ENCODE assay signal across 8 cellular contexts in genomic region chr7:65872776-65873581, GRCh38. TPM values are rescaled to one million over a fixed set of nuclear protein-coding genes. Genes with fewer than 3 reads are reported as not detected.
A peak's percentile ranks its signal among the peaks of the same experiment; 100 is the strongest.
DNase-seq lines count a peak whose midpoint lies in the region; ATAC-seq and TF ChIP-seq lines count a peak whose summit lies in the region.

TSS of gene VKORC1L1 (plus strand) at chr7:65873074. CDS start at chr7:65873372, 298 bp downstream.

- TF ChIP-seq CTCF in left ventricle myocardium inferior (IDR thresholded peaks at IDR 0.05; ENCODE audit: borderline replicate concordance): no peak
- no peak for TF ChIP-seq CTCF in progenitor cell of endocrine pancreas (IDR thresholded peaks at IDR 0.05; ENCODE audit: unreplicated experiment)
- no peak for TF ChIP-seq CTCF in upper lobe of left lung (IDR thresholded peaks at IDR 0.05)

- H3K4me1 Mint-ChIP-seq in T-helper 17 cell: peaks cover 6% of the 10 kb centered on the region
- peaks cover 3% of the 10 kb centered on the region for H3K4me1 Mint-ChIP-seq in progenitor cell of endocrine pancreas (ENCODE audit: low read depth)

- H3K27me3 Mint-ChIP-seq in T-helper 17 cell (no peaks in the 10 kb centered on the region), progenitor cell of endocrine pancreas (no peaks in the 10 kb centered on the region)

- H3K36me3 ChIP-seq in left ventricle myocardium inferior: no peaks in the 10 kb centered on the region
- H3K36me3 ChIP-seq in upper lobe of left lung: no peaks in the 10 kb centered on the region

- ATAC-seq in GM18498 (IDR thresholded peaks at IDR 0.05; ENCODE audit: unreplicated experiment) (peak; percentile 91), HG02884 (IDR thresholded peaks at IDR 0.05; ENCODE audit: unreplicated experiment) (peak; percentile 73), T-helper 17 cell (peak; percentile 92), upper lobe of left lung (ENCODE audit: low FRiP score in 2 of 2) (peak; percentile 97 to 98)

- H3K27me3 ChIP-seq in left ventricle myocardium inferior (ENCODE audit: low read depth) (no peaks in the 10 kb centered on the region), upper lobe of left lung (no peaks in the 10 kb centered on the region)

- peak within 1 kb of the TSS; percentile 90 for H3K4me3 ChIP-seq in left ventricle myocardium inferior
- peak within 1 kb of the TSS; percentile 58 to 97 (median 95) for H3K4me3 ChIP-seq in upper lobe of left lung

- no peaks in the 10 kb centered on the region for H3K9me3 Mint-ChIP-seq in progenitor cell of endocrine pancreas (ENCODE audit: low read depth)

- H3K27ac Mint-ChIP-seq in T-helper 17 cell (peak within 1 kb of the TSS; percentile 53), progenitor cell of endocrine pancreas (peak within 1 kb of the TSS; percentile 92)

- intact Hi-C loops in left ventricle myocardium inferior (cut with micrococcal nuclease): no loop called here

- TF ChIP-seq POLR2A in upper lobe of left lung (IDR thresholded peaks at IDR 0.05): peak in 1 of 4 donors; percentile 66

- WGBS in upper lobe of left lung, 2 donors: 0% methylated on average over 5 to 19 of the region's 94 CpGs

- peak; percentile 91 for DNase-seq in NCI-H146 treated with DMSO at 0.1 percent for 48 hours (lab: John Stamatoyannopoulos, UW; ENCODE audit: unreplicated experiment)
- peak; percentile 92 to 96 (median 95) for DNase-seq in T-helper 17 cell
- peak; percentile 91 for DNase-seq in amniotic stem cell (lab: John Stamatoyannopoulos, UW)
- DNase-seq in left ventricle myocardium inferior: peak; percentile 96
- DNase-seq in progenitor cell of endocrine pancreas (ENCODE audit: low spot score, unreplicated experiment): peak; percentile 93
- DNase-seq in upper lobe of left lung: peak; percentile 96 to 100

- TF ChIP-seq EP300 in upper lobe of left lung (IDR thresholded peaks at IDR 0.05): no peak

- H3K4me3 Mint-ChIP-seq in T-helper 17 cell (peak within 1 kb of the TSS; percentile 89), progenitor cell of endocrine pancreas (ENCODE audit: low read depth) (peak within 1 kb of the TSS; percentile 81)

- H3K4me1 ChIP-seq in left ventricle myocardium inferior (peaks cover 22% of the 10 kb centered on the region), upper lobe of left lung (peaks cover 4 to 25% (median 15%) of the 10 kb centered on the region in 4 donors)

- no peaks in the 10 kb centered on the region for H3K9me3 ChIP-seq in T-helper 17 cell (ENCODE audit: control insufficient read depth, low read length, poor library complexity, severe bottlenecking)
- no peaks in the 10 kb centered on the region for H3K9me3 ChIP-seq in left ventricle myocardium inferior (replicated peaks)
- H3K9me3 ChIP-seq in upper lobe of left lung: no peaks in the 10 kb centered on the region

- H3K36me3 Mint-ChIP-seq in T-helper 17 cell (ENCODE audit: low read depth) (no peaks in the 10 kb centered on the region), progenitor cell of endocrine pancreas (ENCODE audit: insufficient read depth) (no peaks in the 10 kb centered on the region)

- H3K27ac ChIP-seq in left ventricle myocardium inferior (replicated peaks): peak within 1 kb of the TSS; percentile 87
- peak within 1 kb of the TSS; percentile 81 to 96 (median 88) for H3K27ac ChIP-seq in upper lobe of left lung

RNA-seq across cellular contexts. Expression of gene VKORC1L1, which starts in this region (rescaled TPM):
- total RNA-seq in T-helper 17 cell (1 to 10 TPM; 5.5 to 7.1 TPM), left ventricle myocardium inferior (19.2 TPM), progenitor cell of endocrine pancreas (25.0 and 28.9 TPM in 2 replicates), upper lobe of left lung (10 to 100 TPM; 14.7 to 49.1 (median 33.8) TPM)

Comparison
In these comparisons a context has a peak if more than half of its experiments do, and no peak if none do; other contexts are left out.
1. Peak in every context shown above with its lines: DNase-seq, ATAC-seq, H3K4me3 ChIP-seq and H3K27ac ChIP-seq.